Comparison of ENCODE assay signal across 8 cellular contexts in the genomic region with DNA sequence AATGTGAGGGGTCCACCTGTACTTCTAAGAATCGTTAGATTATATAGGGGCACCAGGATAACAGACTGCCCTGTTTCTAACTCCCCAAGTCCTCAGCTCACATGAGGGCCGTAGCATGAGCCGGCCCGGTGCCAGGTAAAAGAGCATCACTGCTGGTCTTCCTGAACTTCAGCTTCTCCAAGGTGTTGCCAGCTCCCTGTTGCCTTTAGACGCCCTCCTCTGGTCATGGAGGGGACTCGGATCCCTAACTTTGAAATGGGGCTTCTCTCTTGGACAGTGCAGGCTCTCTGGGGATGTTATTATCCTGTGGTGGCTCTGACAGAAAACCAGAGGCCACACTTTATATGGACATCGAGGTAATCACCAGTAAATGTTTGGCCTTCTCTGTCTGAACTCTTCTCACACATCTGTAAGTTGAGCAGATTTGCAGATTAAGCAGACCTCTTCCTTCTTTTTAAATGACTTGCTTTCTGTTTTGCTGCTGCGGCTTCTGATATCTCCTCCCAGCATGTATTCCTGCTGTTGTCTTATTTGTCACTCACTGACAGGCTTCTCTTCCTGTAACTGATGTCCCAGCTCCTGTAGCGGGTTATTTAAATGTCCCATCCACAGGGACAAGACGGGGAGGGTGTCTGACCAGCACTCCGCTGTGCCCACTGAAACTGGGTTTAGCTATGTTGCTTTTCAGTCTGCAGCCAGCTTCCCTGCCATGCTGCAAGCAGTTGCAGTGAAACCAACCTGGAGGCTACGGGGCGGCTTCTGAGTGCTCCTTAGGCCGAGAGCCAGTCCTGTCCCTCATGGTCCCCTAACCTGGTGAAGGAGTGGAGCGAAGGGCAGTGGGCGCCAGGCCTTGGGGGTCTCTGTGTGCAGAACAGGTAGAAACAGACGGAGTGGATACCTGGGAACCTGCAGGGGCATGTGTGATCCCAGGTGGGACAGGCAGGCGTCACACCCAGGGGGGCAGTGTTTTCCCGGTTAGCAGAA. TPM values are rescaled to one million over a fixed set of nuclear protein-coding genes. Genes with fewer than 3 reads are reported as not detected.
DNase-seq lines count a peak whose midpoint lies in the region; ATAC-seq and TF ChIP-seq lines count a peak whose summit lies in the region.

No MANE protein-coding gene starts in this region.

- H3K4me1 Mint-ChIP-seq in HFFc6 (ENCODE audit: low read depth): peaks cover 24% of the 10 kb centered on the region
- peaks cover 72% of the 10 kb centered on the region for H3K4me1 Mint-ChIP-seq in activated naive CD8-positive, alpha-beta T cell treated with anti-CD3 and anti-CD28 coated beads for 36 hours

- no peaks in the 10 kb centered on the region; the same call in 1 of the 2 replicates for H3K36me3 Mint-ChIP-seq in HFFc6 (ENCODE audit: low read depth)
- H3K36me3 Mint-ChIP-seq in activated naive CD8-positive, alpha-beta T cell treated with anti-CD3 and anti-CD28 coated beads for 36 hours: peaks cover 29% of the 10 kb centered on the region

- H3K9me3 Mint-ChIP-seq in HFFc6: no peaks in the 10 kb centered on the region
- no peaks in the 10 kb centered on the region for H3K9me3 Mint-ChIP-seq in activated naive CD8-positive, alpha-beta T cell treated with anti-CD3 and anti-CD28 coated beads for 36 hours

- ATAC-seq in left colon (peak; percentile 39), GM18519 (IDR thresholded peaks at IDR 0.05; ENCODE audit: low FRiP score, unreplicated experiment) (no peak)

- DNase-seq in AG20443 (ENCODE audit: low spot score): peak; percentile 43
- peak; percentile 24 for DNase-seq in HFFc6
- DNase-seq in activated naive CD8-positive, alpha-beta T cell treated with anti-CD3 and anti-CD28 coated beads for 36 hours: no peak
- no peak for DNase-seq in left colon
- DNase-seq in uterus: no peak
- no peak for DNase-seq in NCI-H146 treated with DMSO at 0.1 percent for 48 hours (lab: John Stamatoyannopoulos, UW; ENCODE audit: unreplicated experiment)
- DNase-seq in ovary: no peak

- peak; percentile 62 for TF ChIP-seq CTCF in HFFc6 (IDR thresholded peaks at IDR 0.05)
- no peak for TF ChIP-seq CTCF in uterus (IDR thresholded peaks at IDR 0.05)
- TF ChIP-seq CTCF in ovary (IDR thresholded peaks at IDR 0.05): no peak

- H3K36me3 ChIP-seq in uterus (no peaks in the 10 kb centered on the region), ovary (no peaks in the 10 kb centered on the region)

- WGBS in ovary, 3 donors: 77 to 82% (median 80%) methylated on average over 19 of the region's 19 CpGs

- peaks cover under 1% of the 10 kb centered on the region for H3K27me3 Mint-ChIP-seq in HFFc6 (ENCODE audit: insufficient read depth)
- no peaks in the 10 kb centered on the region for H3K27me3 Mint-ChIP-seq in activated naive CD8-positive, alpha-beta T cell treated with anti-CD3 and anti-CD28 coated beads for 36 hours

- H3K27ac Mint-ChIP-seq in HFFc6: no peak overlapping the region
- peak overlapping the region; percentile 20 for H3K27ac Mint-ChIP-seq in activated naive CD8-positive, alpha-beta T cell treated with anti-CD3 and anti-CD28 coated beads for 36 hours

- no peak overlapping the region for H3K4me3 Mint-ChIP-seq in HFFc6
- H3K4me3 Mint-ChIP-seq in activated naive CD8-positive, alpha-beta T cell treated with anti-CD3 and anti-CD28 coated beads for 36 hours: no peak overlapping the region

- H3K27ac ChIP-seq in uterus (no peak overlapping the region), ovary (no peak overlapping the region)

- intact Hi-C loops in left colon (cut with DNase I, micrococcal nuclease): no loop called here
- intact Hi-C loops in uterus (cut with DNase I; ENCODE audit: low total_unique reads): no loop called here
- intact Hi-C loops in ovary (cut with DNase I): no loop called here

- H3K4me1 ChIP-seq in uterus (no peaks in the 10 kb centered on the region), ovary (ENCODE audit: insufficient read depth) (peaks cover 12% of the 10 kb centered on the region)

- H3K4me3 ChIP-seq in uterus (no peak overlapping the region), ovary (no peak overlapping the region)

- no peaks in the 10 kb centered on the region for H3K9me3 ChIP-seq in uterus
- H3K9me3 ChIP-seq in ovary: no peaks in the 10 kb centered on the region

- TF ChIP-seq EP300 in ovary (IDR thresholded peaks at IDR 0.05): no peak

- no peak for TF ChIP-seq POLR2A in uterus (IDR thresholded peaks at IDR 0.05)
- TF ChIP-seq POLR2A in ovary (IDR thresholded peaks at IDR 0.05): no peak

- H3K27me3 ChIP-seq in uterus (no peaks in the 10 kb centered on the region), ovary (no peaks in the 10 kb centered on the region)

RNA-seq across cellular contexts. Expression of gene TSSK6, which starts 39.2 kb away (rescaled TPM):
- total RNA-seq in HFFc6 (2021; fragmentation: NEBNext Ultra II Directional; extraction: Animal tissue kit (Norgen Biotek cat#: 25700)): 1 to 10 TPM in 2 of 6 experiments, under 1 TPM in 4; 0.61 to 1.3 (median 0.92) TPM
- total RNA-seq in activated naive CD8-positive, alpha-beta T cell treated with anti-CD3 and anti-CD28 coated beads for 36 hours: 1 to 10 TPM; 3.0 to 3.1 TPM
- total RNA-seq in left colon (1 to 10 TPM; 1.6 to 2.8 TPM), uterus (1 to 10 TPM in 2 of 4 donors, not detected in 2; 1.3 to 2.0 TPM), ovary (1 to 10 TPM in 3 of 7 donors, under 1 TPM in 4; 0.76 to 1.8 (median 0.95) TPM)
- polyA plus RNA-seq in ovary: 1 to 10 TPM in 1 of 2 donors, not detected in 1; 2.5 TPM

RNA-seq across cellular contexts. Expression of gene NDUFA13, which starts 39.9 kb away (rescaled TPM):
- 100 to 1,000 TPM; 266 to 393 (median 323) TPM for total RNA-seq in HFFc6 (2021; fragmentation: NEBNext Ultra II Directional; extraction: Animal tissue kit (Norgen Biotek cat#: 25700))
- total RNA-seq in activated naive CD8-positive, alpha-beta T cell treated with anti-CD3 and anti-CD28 coated beads for 36 hours: 100 to 1,000 TPM; 306 to 312 TPM
- total RNA-seq in left colon (100 to 1,000 TPM; 430 to 489 TPM), uterus (100 to 1,000 TPM in 1 of 4 donors, 10 to 100 TPM in 3; 28.6 to 204 (median 60.9) TPM), ovary (100 to 1,000 TPM in 6 of 7 donors, 10 to 100 TPM in 1; 46.5 to 291 (median 212) TPM)
- polyA plus RNA-seq in ovary: 100 to 1,000 TPM in 1 of 2 donors, 10 to 100 TPM in 1; 33.5 to 202 TPM

RNA-seq across cellular contexts. Expression of gene YJEFN3, which starts 52.6 kb away (rescaled TPM):
- total RNA-seq in HFFc6 (2021; fragmentation: NEBNext Ultra II Directional; extraction: Animal tissue kit (Norgen Biotek cat#: 25700)): 1 to 10 TPM; 1.4 to 2.5 (median 2.0) TPM
- total RNA-seq in activated naive CD8-positive, alpha-beta T cell treated with anti-CD3 and anti-CD28 coated beads for 36 hours: 1 to 10 TPM; 5.7 to 7.8 TPM
- total RNA-seq in left colon (1 to 10 TPM; 4.6 to 4.9 TPM), uterus (1 to 10 TPM in 3 of 4 donors, not detected in 1; 1.5 to 6.8 (median 2.9) TPM), ovary (1 to 10 TPM; 2.0 to 5.0 (median 3.5) TPM)
- 1 to 10 TPM; 2.9 TPM for polyA plus RNA-seq in ovary

Comparison
In these comparisons a context has a peak if more than half of its experiments do, and no peak if none do; other contexts are left out.
1. DNase-seq: peak in AG20443 (single experiment) and HFFc6 (single experiment); none in activated naive CD8-positive, alpha-beta T cell treated with anti-CD3 and anti-CD28 coated beads for 36 hours (single experiment), left colon (0 of 2), uterus (0 of 2), NCI-H146 treated with DMSO at 0.1 percent for 48 hours (single experiment) and ovary (0 of 5).